Comparison of ENCODE assay signal across 1 cellular context in the genomic region with DNA sequence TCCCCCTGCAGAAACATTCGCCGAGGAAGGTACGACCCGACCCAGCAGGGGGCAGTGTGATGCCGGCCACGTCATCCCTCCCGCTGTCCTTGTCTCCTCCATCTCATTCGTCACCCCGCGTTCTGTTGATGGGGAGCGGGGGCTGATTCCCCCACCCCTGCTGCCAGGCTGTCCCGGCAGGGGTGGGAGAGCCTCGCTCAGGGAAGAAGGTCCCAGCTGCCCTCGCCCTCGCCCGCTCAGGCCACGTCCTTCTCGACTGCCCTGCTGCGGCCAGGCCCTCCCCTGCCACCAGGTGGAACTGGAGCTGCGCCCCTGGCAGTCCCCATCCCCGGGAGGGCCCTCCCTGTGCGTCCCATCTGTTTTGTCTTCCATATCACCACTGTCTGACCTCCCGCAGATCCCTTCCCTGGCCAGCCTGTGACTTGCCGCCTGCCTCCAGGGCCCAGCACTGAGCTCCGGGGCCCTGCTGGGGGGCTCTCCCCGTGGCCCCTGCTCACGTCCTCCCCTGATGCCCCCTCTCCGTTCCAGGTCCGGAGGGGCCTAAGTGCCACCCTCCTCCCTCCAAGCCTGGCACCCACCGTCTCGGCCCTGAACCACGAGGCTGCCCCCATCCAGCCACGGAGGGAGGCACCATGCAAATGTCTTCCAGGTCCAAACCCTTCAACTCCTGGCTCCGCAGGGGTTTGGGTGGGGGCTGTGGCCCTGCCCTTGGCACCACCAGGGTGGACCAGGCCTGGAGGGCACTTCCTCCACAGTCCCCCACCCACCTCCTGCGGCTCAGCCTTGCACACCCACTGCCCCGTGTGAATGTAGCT.
TF ChIP-seq lines count a peak whose summit lies in the region.

No MANE protein-coding gene starts in this region.

TF ChIP-seq in K562, 482 proteins besides CTCF, POLR2A, EP300 and RAD21 (continued from another document and continues in another):
- TF ChIP-seq, protein P1, sequence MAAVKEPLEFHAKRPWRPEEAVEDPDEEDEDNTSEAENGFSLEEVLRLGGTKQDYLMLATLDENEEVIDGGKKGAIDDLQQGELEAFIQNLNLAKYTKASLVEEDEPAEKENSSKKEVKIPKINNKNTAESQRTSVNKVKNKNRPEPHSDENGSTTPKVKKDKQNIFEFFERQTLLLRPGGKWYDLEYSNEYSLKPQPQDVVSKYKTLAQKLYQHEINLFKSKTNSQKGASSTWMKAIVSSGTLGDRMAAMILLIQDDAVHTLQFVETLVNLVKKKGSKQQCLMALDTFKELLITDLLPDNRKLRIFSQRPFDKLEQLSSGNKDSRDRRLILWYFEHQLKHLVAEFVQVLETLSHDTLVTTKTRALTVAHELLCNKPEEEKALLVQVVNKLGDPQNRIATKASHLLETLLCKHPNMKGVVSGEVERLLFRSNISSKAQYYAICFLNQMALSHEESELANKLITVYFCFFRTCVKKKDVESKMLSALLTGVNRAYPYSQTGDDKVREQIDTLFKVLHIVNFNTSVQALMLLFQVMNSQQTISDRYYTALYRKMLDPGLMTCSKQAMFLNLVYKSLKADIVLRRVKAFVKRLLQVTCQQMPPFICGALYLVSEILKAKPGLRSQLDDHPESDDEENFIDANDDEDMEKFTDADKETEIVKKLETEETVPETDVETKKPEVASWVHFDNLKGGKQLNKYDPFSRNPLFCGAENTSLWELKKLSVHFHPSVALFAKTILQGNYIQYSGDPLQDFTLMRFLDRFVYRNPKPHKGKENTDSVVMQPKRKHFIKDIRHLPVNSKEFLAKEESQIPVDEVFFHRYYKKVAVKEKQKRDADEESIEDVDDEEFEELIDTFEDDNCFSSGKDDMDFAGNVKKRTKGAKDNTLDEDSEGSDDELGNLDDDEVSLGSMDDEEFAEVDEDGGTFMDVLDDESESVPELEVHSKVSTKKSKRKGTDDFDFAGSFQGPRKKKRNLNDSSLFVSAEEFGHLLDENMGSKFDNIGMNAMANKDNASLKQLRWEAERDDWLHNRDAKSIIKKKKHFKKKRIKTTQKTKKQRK (IDR thresholded peaks at IDR 0.05; ENCODE audit: borderline replicate concordance, low read depth, low read length), result no peak
- TF ChIP-seq PURB (CRISPR knock-in tag; IDR thresholded peaks at IDR 0.05; ENCODE audit: low read depth) (no peak), MCM7 (IDR thresholded peaks at IDR 0.05) (no peak), ZNF175 (CRISPR knock-in tag; IDR thresholded peaks at IDR 0.05; ENCODE audit: low read depth) (no peak), KHSRP (IDR thresholded peaks at IDR 0.05) (no peak), ZKSCAN8 (CRISPR knock-in tag; IDR thresholded peaks at IDR 0.05) (no peak), NFRKB (IDR thresholded peaks at IDR 0.05; ENCODE audit: low read depth) (no peak), CBX8 (IDR thresholded peaks at IDR 0.05; ENCODE audit: borderline replicate concordance, extremely low read depth, low read depth, low read length, poor library complexity, severe bottlenecking) (no peak), NCOA2 (IDR thresholded peaks at IDR 0.05; ENCODE audit: partially characterized antibody in 2 of 2) (no peak), SNRNP70 (optimal IDR thresholded peaks at IDR 0.05; ENCODE audit: low read depth, low read length) (no peak), EWSR1 (IDR thresholded peaks at IDR 0.05; ENCODE audit: borderline replicate concordance, low read depth, partially characterized antibody) (no peak), CBX5 (IDR thresholded peaks at IDR 0.05; ENCODE audit: borderline replicate concordance, low read depth) (no peak), ZNF140 (CRISPR knock-in tag; IDR thresholded peaks at IDR 0.05) (no peak), ZNF354B (CRISPR knock-in tag; IDR thresholded peaks at IDR 0.05) (no peak), ZBTB1 (CRISPR knock-in tag; IDR thresholded peaks at IDR 0.05; ENCODE audit: borderline replicate concordance, low read depth) (no peak), EHMT2 (IDR thresholded peaks at IDR 0.05) (no peak), SUPT5H (IDR thresholded peaks at IDR 0.05) (no peak), ESRRB (CRISPR knock-in tag; IDR thresholded peaks at IDR 0.05; ENCODE audit: borderline replicate concordance) (no peak), MAFK (IDR thresholded peaks at IDR 0.05; ENCODE audit: low read length) (no peak), LCOR (CRISPR knock-in tag; IDR thresholded peaks at IDR 0.05) (peak; percentile 60; the same call in 1 of the 2 replicates), ZZZ3 (IDR thresholded peaks at IDR 0.05) (no peak), ERF (CRISPR knock-in tag; IDR thresholded peaks at IDR 0.05) (no peak), HNRNPH1 (optimal IDR thresholded peaks at IDR 0.05; ENCODE audit: low read depth, low read length) (no peak), ZC3H4 (CRISPR knock-in tag; IDR thresholded peaks at IDR 0.05; ENCODE audit: borderline replicate concordance) (no peak), ZNF41 (CRISPR knock-in tag; conservative IDR thresholded peaks at IDR 0.05) (no peak), CBFA2T2 (conservative IDR thresholded peaks at IDR 0.05) (no peak), HMG20B (CRISPR knock-in tag; IDR thresholded peaks at IDR 0.05) (no peak), SETDB1 (IDR thresholded peaks at IDR 0.05; ENCODE audit: low read length) (no peak), ATF7 (IDR thresholded peaks at IDR 0.05) (peak; percentile 96), SMAD4 (CRISPR knock-in tag; conservative IDR thresholded peaks at IDR 0.05) (peak; percentile 76), TAF15 (IDR thresholded peaks at IDR 0.05; ENCODE audit: low read depth, low read length) (no peak), FOXM1 (IDR thresholded peaks at IDR 0.05; ENCODE audit: low read depth) (no peak), FOXM1 (CRISPR knock-in tag; IDR thresholded peaks at IDR 0.05; ENCODE audit: low read depth) (0 out of 2 replicates have a peak, but pooled peaks have one; percentile 44), SNIP1 (IDR thresholded peaks at IDR 0.05; ENCODE audit: low read depth) (no peak), ZNF146 (CRISPR knock-in tag; IDR thresholded peaks at IDR 0.05; ENCODE audit: unreplicated experiment) (no peak), PCBP1 (IDR thresholded peaks at IDR 0.05; ENCODE audit: low read depth, low read length, poor library complexity, severe bottlenecking) (peak; percentile 42), RUNX1 (IDR thresholded peaks at IDR 0.05; ENCODE audit: low read depth) (no peak), TAF7 (tag; IDR thresholded peaks at IDR 0.05) (no peak), MAFF (IDR thresholded peaks at IDR 0.05; ENCODE audit: low read length) (no peak)
- TF ChIP-seq, protein P2, sequence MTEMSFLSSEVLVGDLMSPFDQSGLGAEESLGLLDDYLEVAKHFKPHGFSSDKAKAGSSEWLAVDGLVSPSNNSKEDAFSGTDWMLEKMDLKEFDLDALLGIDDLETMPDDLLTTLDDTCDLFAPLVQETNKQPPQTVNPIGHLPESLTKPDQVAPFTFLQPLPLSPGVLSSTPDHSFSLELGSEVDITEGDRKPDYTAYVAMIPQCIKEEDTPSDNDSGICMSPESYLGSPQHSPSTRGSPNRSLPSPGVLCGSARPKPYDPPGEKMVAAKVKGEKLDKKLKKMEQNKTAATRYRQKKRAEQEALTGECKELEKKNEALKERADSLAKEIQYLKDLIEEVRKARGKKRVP (CRISPR knock-in tag; IDR thresholded peaks at IDR 0.05), result no peak
- TF ChIP-seq, protein P3, sequence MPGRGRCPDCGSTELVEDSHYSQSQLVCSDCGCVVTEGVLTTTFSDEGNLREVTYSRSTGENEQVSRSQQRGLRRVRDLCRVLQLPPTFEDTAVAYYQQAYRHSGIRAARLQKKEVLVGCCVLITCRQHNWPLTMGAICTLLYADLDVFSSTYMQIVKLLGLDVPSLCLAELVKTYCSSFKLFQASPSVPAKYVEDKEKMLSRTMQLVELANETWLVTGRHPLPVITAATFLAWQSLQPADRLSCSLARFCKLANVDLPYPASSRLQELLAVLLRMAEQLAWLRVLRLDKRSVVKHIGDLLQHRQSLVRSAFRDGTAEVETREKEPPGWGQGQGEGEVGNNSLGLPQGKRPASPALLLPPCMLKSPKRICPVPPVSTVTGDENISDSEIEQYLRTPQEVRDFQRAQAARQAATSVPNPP (IDR thresholded peaks at IDR 0.05; ENCODE audit: borderline replicate concordance, insufficient read depth, insufficient read length), result no peak
- TF ChIP-seq, protein P4, sequence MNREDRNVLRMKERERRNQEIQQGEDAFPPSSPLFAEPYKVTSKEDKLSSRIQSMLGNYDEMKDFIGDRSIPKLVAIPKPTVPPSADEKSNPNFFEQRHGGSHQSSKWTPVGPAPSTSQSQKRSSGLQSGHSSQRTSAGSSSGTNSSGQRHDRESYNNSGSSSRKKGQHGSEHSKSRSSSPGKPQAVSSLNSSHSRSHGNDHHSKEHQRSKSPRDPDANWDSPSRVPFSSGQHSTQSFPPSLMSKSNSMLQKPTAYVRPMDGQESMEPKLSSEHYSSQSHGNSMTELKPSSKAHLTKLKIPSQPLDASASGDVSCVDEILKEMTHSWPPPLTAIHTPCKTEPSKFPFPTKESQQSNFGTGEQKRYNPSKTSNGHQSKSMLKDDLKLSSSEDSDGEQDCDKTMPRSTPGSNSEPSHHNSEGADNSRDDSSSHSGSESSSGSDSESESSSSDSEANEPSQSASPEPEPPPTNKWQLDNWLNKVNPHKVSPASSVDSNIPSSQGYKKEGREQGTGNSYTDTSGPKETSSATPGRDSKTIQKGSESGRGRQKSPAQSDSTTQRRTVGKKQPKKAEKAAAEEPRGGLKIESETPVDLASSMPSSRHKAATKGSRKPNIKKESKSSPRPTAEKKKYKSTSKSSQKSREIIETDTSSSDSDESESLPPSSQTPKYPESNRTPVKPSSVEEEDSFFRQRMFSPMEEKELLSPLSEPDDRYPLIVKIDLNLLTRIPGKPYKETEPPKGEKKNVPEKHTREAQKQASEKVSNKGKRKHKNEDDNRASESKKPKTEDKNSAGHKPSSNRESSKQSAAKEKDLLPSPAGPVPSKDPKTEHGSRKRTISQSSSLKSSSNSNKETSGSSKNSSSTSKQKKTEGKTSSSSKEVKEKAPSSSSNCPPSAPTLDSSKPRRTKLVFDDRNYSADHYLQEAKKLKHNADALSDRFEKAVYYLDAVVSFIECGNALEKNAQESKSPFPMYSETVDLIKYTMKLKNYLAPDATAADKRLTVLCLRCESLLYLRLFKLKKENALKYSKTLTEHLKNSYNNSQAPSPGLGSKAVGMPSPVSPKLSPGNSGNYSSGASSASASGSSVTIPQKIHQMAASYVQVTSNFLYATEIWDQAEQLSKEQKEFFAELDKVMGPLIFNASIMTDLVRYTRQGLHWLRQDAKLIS (CRISPR knock-in tag; IDR thresholded peaks at IDR 0.05), result 0 out of 2 replicates have a peak, but pooled peaks have one; percentile 56
- TF ChIP-seq, protein P5, sequence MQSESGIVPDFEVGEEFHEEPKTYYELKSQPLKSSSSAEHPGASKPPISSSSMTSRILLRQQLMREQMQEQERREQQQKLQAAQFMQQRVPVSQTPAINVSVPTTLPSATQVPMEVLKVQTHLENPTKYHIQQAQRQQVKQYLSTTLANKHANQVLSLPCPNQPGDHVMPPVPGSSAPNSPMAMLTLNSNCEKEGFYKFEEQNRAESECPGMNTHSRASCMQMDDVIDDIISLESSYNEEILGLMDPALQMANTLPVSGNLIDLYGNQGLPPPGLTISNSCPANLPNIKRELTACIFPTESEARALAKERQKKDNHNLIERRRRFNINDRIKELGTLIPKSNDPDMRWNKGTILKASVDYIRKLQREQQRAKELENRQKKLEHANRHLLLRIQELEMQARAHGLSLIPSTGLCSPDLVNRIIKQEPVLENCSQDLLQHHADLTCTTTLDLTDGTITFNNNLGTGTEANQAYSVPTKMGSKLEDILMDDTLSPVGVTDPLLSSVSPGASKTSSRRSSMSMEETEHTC (IDR thresholded peaks at IDR 0.05), result no peak
- TF ChIP-seq, protein P6, sequence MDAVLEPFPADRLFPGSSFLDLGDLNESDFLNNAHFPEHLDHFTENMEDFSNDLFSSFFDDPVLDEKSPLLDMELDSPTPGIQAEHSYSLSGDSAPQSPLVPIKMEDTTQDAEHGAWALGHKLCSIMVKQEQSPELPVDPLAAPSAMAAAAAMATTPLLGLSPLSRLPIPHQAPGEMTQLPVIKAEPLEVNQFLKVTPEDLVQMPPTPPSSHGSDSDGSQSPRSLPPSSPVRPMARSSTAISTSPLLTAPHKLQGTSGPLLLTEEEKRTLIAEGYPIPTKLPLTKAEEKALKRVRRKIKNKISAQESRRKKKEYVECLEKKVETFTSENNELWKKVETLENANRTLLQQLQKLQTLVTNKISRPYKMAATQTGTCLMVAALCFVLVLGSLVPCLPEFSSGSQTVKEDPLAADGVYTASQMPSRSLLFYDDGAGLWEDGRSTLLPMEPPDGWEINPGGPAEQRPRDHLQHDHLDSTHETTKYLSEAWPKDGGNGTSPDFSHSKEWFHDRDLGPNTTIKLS (IDR thresholded peaks at IDR 0.05; ENCODE audit: borderline replicate concordance, low read depth), result peak; percentile 98
- TF ChIP-seq, protein P7, sequence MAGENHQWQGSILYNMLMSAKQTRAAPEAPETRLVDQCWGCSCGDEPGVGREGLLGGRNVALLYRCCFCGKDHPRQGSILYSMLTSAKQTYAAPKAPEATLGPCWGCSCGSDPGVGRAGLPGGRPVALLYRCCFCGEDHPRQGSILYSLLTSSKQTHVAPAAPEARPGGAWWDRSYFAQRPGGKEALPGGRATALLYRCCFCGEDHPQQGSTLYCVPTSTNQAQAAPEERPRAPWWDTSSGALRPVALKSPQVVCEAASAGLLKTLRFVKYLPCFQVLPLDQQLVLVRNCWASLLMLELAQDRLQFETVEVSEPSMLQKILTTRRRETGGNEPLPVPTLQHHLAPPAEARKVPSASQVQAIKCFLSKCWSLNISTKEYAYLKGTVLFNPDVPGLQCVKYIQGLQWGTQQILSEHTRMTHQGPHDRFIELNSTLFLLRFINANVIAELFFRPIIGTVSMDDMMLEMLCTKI (IDR thresholded peaks at IDR 0.05; ENCODE audit: partially characterized antibody), result no peak
- TF ChIP-seq, protein P8, sequence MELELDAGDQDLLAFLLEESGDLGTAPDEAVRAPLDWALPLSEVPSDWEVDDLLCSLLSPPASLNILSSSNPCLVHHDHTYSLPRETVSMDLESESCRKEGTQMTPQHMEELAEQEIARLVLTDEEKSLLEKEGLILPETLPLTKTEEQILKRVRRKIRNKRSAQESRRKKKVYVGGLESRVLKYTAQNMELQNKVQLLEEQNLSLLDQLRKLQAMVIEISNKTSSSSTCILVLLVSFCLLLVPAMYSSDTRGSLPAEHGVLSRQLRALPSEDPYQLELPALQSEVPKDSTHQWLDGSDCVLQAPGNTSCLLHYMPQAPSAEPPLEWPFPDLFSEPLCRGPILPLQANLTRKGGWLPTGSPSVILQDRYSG (tag; conservative IDR thresholded peaks at IDR 0.05; ENCODE audit: low read depth), result peak; percentile 84; the same call in 1 of the 2 replicates
- TF ChIP-seq, protein P9, sequence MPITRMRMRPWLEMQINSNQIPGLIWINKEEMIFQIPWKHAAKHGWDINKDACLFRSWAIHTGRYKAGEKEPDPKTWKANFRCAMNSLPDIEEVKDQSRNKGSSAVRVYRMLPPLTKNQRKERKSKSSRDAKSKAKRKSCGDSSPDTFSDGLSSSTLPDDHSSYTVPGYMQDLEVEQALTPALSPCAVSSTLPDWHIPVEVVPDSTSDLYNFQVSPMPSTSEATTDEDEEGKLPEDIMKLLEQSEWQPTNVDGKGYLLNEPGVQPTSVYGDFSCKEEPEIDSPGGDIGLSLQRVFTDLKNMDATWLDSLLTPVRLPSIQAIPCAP (CRISPR knock-in tag; IDR thresholded peaks at IDR 0.05; ENCODE audit: borderline replicate concordance), result no peak
